In genomic region chr4:128454281-128455075, GRCh38 we compare ENCODE assay signal across 1 cellular context.
TF ChIP-seq lines count a peak whose summit lies in the region.

No MANE protein-coding gene starts in this region.

TF ChIP-seq in GM12878, 131 proteins besides CTCF, POLR2A, EP300 and RAD21 (continued from another document and continues in another):
- TF ChIP-seq ZBTB40 (IDR thresholded peaks at IDR 0.05; ENCODE audit: borderline replicate concordance) (no peak), IKZF1 (conservative IDR thresholded peaks at IDR 0.05) (peak; percentile 57), LARP7 (IDR thresholded peaks at IDR 0.05) (no peak), ZNF622 (IDR thresholded peaks at IDR 0.05) (no peak), SIX5 (IDR thresholded peaks at IDR 0.05; ENCODE audit: low read depth, low read length, severe bottlenecking) (no peak), BCL11A (IDR thresholded peaks at IDR 0.05; ENCODE audit: low read depth, low read length) (no peak), EED (IDR thresholded peaks at IDR 0.05; ENCODE audit: low read depth) (peak; percentile 75), PBX3 (IDR thresholded peaks at IDR 0.05; ENCODE audit: insufficient replicate concordance, low read depth, low read length) (no peak), ZNF384 (IDR thresholded peaks at IDR 0.05; ENCODE audit: borderline replicate concordance, low read depth, low read length) (no peak), HCFC1 (IDR thresholded peaks at IDR 0.05; ENCODE audit: low read length) (no peak), TBL1XR1 (IDR thresholded peaks at IDR 0.05; ENCODE audit: low read depth, low read length) (no peak), HDAC2 (IDR thresholded peaks at IDR 0.05) (no peak), CREB1 (IDR thresholded peaks at IDR 0.05; ENCODE audit: low read depth) (peak; percentile 78), TARDBP (IDR thresholded peaks at IDR 0.05; ENCODE audit: borderline replicate concordance) (no peak), PAX5 (IDR thresholded peaks at IDR 0.05; ENCODE audit: borderline replicate concordance, low read depth, low read length) (no peak), MEF2B (IDR thresholded peaks at IDR 0.05; ENCODE audit: partially characterized antibody, poor library complexity, severe bottlenecking) (peak; percentile 23), NFIC (IDR thresholded peaks at IDR 0.05; ENCODE audit: low read depth, low read length) (no peak), HDGF (IDR thresholded peaks at IDR 0.05) (no peak), ZSCAN29 (IDR thresholded peaks at IDR 0.05) (no peak), USF1 (IDR thresholded peaks at IDR 0.05; ENCODE audit: borderline replicate concordance, extremely low read length, insufficient read depth, low read depth, low read length) (no peak), STAT3 (IDR thresholded peaks at IDR 0.05; ENCODE audit: low read depth, low read length) (no peak), RB1 (IDR thresholded peaks at IDR 0.05; ENCODE audit: borderline replicate concordance) (0 out of 2 replicates have a peak, but pooled peaks have one; percentile 34), NBN (IDR thresholded peaks at IDR 0.05) (peak; percentile 33; the same call in 1 of the 2 replicates), NRF1 (conservative IDR thresholded peaks at IDR 0.05; ENCODE audit: low read depth, low read length) (no peak), ZNF207 (IDR thresholded peaks at IDR 0.05; ENCODE audit: borderline replicate concordance) (peak; percentile 28; the same call in 1 of the 2 replicates), NR2F1 (conservative IDR thresholded peaks at IDR 0.05) (peak; percentile 70), CBFB (IDR thresholded peaks at IDR 0.05; ENCODE audit: low read depth) (peak; percentile 73), RUNX3 (IDR thresholded peaks at IDR 0.05; ENCODE audit: low read length) (peak; percentile 92), ATF3 (IDR thresholded peaks at IDR 0.05; ENCODE audit: borderline replicate concordance, extremely low read depth, low read depth, low read length) (no peak), JUND (IDR thresholded peaks at IDR 0.05; ENCODE audit: low read depth, low read length) (no peak), RAD51 (IDR thresholded peaks at IDR 0.05) (no peak), BRCA1 (IDR thresholded peaks at IDR 0.05; ENCODE audit: low read depth, low read length) (no peak), BACH1 (IDR thresholded peaks at IDR 0.05; ENCODE audit: borderline replicate concordance) (no peak), SMAD1 (IDR thresholded peaks at IDR 0.05; ENCODE audit: low read depth, partially characterized antibody) (no peak), REST (IDR thresholded peaks at IDR 0.05; ENCODE audit: low read depth, low read length) (no peak), ESRRA (IDR thresholded peaks at IDR 0.05; ENCODE audit: low read length) (no peak), RELA (IDR thresholded peaks at IDR 0.05; ENCODE audit: borderline replicate concordance, partially characterized antibody) (no peak), KLF5 (IDR thresholded peaks at IDR 0.05; ENCODE audit: partially characterized antibody) (no peak), GATAD2B (conservative IDR thresholded peaks at IDR 0.05; ENCODE audit: low read depth) (no peak), RELB (IDR thresholded peaks at IDR 0.05; ENCODE audit: low read depth) (peak; percentile 40; the same call in 1 of the 2 replicates), TCF3 (IDR thresholded peaks at IDR 0.05; ENCODE audit: borderline replicate concordance, insufficient read depth, low read depth, low read length) (no peak), IRF5 (IDR thresholded peaks at IDR 0.05; ENCODE audit: borderline replicate concordance) (no peak), BHLHE40 (IDR thresholded peaks at IDR 0.05; ENCODE audit: borderline replicate concordance in 1 of 2, low read depth in 2 of 2, low read length in 1 of 2) (peak in 1 of 2 experiments; percentile 30; a peak in 1 of 4 replicates), SIN3A (IDR thresholded peaks at IDR 0.05; ENCODE audit: low read depth, low read length) (no peak), ETV6 (conservative IDR thresholded peaks at IDR 0.05 in 1 of 2, IDR thresholded peaks at IDR 0.05 in 1 of 2; ENCODE audit: borderline replicate concordance in 1 of 2, low read depth in 1 of 2) (peak in 1 of 2 experiments; percentile 41; a peak in 1 of 4 replicates), MTA3 (IDR thresholded peaks at IDR 0.05; ENCODE audit: borderline replicate concordance, low read length) (no peak), SKIL (IDR thresholded peaks at IDR 0.05; ENCODE audit: low read depth, poor library complexity, severe bottlenecking) (peak; percentile 33), ZNF24 (IDR thresholded peaks at IDR 0.05) (0 out of 2 replicates have a peak, but pooled peaks have one; percentile 17), NFXL1 (IDR thresholded peaks at IDR 0.05; ENCODE audit: borderline replicate concordance) (no peak), ELK1 (IDR thresholded peaks at IDR 0.05; ENCODE audit: low read depth, low read length) (no peak)
